Comparison of ENCODE assay signal across 1 cellular context in the genomic region with DNA sequence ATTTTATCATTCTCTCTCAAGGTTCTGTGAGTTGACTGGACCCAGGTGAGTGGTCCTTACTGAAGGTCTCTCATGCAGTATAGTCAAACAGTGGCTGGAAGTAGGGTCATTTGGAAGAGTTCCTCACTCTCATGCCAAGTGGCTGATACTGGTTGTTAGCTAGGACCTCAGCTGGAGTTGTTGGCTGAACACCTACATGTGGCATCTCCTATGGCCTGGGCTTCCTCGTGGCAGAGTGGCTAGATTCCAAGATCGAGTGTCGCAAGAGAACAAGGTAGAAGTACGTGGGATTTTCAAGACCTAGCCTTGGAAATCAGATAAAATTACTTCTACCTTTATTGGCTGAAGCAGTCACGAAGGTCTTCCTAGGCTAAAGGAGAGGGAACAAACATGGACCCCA.
TF ChIP-seq lines count a peak whose summit lies in the region.

No MANE protein-coding gene starts in this region.

TF ChIP-seq in H1, 55 proteins besides CTCF, POLR2A, EP300 and RAD21:
- TF ChIP-seq POLR2AphosphoS5 (IDR thresholded peaks at IDR 0.05; ENCODE audit: low read depth, low read length) (no peak), TAF1 (IDR thresholded peaks at IDR 0.05; ENCODE audit: low read depth, low read length) (no peak), KDM4A (IDR thresholded peaks at IDR 0.05; ENCODE audit: low read depth, low read length, severe bottlenecking) (no peak), BRCA1 (IDR thresholded peaks at IDR 0.05; ENCODE audit: low read depth, low read length) (no peak), MAFK (IDR thresholded peaks at IDR 0.05; ENCODE audit: low read depth, low read length) (no peak), SP2 (IDR thresholded peaks at IDR 0.05; ENCODE audit: low read length) (no peak), SP1 (IDR thresholded peaks at IDR 0.05; ENCODE audit: low read depth, low read length) (no peak), CREB1 (IDR thresholded peaks at IDR 0.05) (no peak), SIX5 (IDR thresholded peaks at IDR 0.05; ENCODE audit: low read depth, low read length) (no peak), RFX5 (IDR thresholded peaks at IDR 0.05; ENCODE audit: borderline replicate concordance, low read depth, low read length) (no peak), HDAC2 (IDR thresholded peaks at IDR 0.05; ENCODE audit: borderline replicate concordance in 1 of 2, low read depth in 2 of 2, low read length in 2 of 2) (no peak), YY1 (IDR thresholded peaks at IDR 0.05; ENCODE audit: low read depth, low read length) (no peak), TCF12 (IDR thresholded peaks at IDR 0.05; ENCODE audit: low read depth, low read length) (no peak), TEAD4 (IDR thresholded peaks at IDR 0.05; ENCODE audit: low read depth, low read length) (no peak), GABPA (IDR thresholded peaks at IDR 0.05; ENCODE audit: borderline replicate concordance, insufficient read depth, low read length) (no peak), NRF1 (IDR thresholded peaks at IDR 0.05; ENCODE audit: low read depth, low read length) (no peak)
- TF ChIP-seq, protein P1, sequence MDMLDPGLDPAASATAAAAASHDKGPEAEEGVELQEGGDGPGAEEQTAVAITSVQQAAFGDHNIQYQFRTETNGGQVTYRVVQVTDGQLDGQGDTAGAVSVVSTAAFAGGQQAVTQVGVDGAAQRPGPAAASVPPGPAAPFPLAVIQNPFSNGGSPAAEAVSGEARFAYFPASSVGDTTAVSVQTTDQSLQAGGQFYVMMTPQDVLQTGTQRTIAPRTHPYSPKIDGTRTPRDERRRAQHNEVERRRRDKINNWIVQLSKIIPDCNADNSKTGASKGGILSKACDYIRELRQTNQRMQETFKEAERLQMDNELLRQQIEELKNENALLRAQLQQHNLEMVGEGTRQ (IDR thresholded peaks at IDR 0.05; ENCODE audit: low read length) = no peak
- TF ChIP-seq, protein P2, sequence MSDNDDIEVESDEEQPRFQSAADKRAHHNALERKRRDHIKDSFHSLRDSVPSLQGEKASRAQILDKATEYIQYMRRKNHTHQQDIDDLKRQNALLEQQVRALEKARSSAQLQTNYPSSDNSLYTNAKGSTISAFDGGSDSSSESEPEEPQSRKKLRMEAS (IDR thresholded peaks at IDR 0.05) = no peak
